In genomic region chr3:139520028-139520737, GRCh38 we compare ENCODE assay signal across 1 cellular context.
A peak's percentile ranks its signal among the peaks of the same experiment; 100 is the strongest.
TF ChIP-seq lines count a peak whose summit lies in the region.

No MANE protein-coding gene starts in this region.

TF ChIP-seq in H1, 55 proteins besides CTCF, POLR2A, EP300 and RAD21 (continued from another document):
- TF ChIP-seq E2F6 (IDR thresholded peaks at IDR 0.05) (peak; percentile 37; the same call in 1 of the 2 replicates), NANOG (IDR thresholded peaks at IDR 0.05; ENCODE audit: insufficient read depth, low read depth, low read length, poor library complexity, severe bottlenecking) (no peak), USF2 (IDR thresholded peaks at IDR 0.05; ENCODE audit: low read length) (0 out of 2 replicates have a peak, but pooled peaks have one; percentile 25), RFX5 (IDR thresholded peaks at IDR 0.05; ENCODE audit: borderline replicate concordance, low read depth, low read length) (no peak)
